In genomic region chr10:67608001-67608400, GRCh38 we compare ENCODE assay signal across 3 cellular contexts.
TF ChIP-seq lines count a peak whose summit lies in the region.

No MANE protein-coding gene starts in this region.

TF ChIP-seq in A549, 52 proteins besides CTCF, POLR2A, EP300 and RAD21:
- TF ChIP-seq ZC3H11A (IDR thresholded peaks at IDR 0.05) (no peak), USF2 (IDR thresholded peaks at IDR 0.05) (no peak), NR3C1 (IDR thresholded peaks at IDR 0.05) (no peak), HES2 (IDR thresholded peaks at IDR 0.05) (no peak), RFX5 (IDR thresholded peaks at IDR 0.05) (no peak), MYC (IDR thresholded peaks at IDR 0.05; ENCODE audit: borderline replicate concordance, low read length) (no peak), ESRRA (IDR thresholded peaks at IDR 0.05; ENCODE audit: borderline replicate concordance, low read length) (no peak), ZNF302 (CRISPR knock-in tag; IDR thresholded peaks at IDR 0.05) (no peak), NFE2L2 (conservative IDR thresholded peaks at IDR 0.05; ENCODE audit: low read length) (no peak), EHF (CRISPR knock-in tag; IDR thresholded peaks at IDR 0.05) (no peak), ZFP36 (IDR thresholded peaks at IDR 0.05; ENCODE audit: borderline replicate concordance, partially characterized antibody) (no peak), PHF8 (IDR thresholded peaks at IDR 0.05; ENCODE audit: borderline replicate concordance, low read depth) (no peak), RNF2 (IDR thresholded peaks at IDR 0.05; ENCODE audit: borderline replicate concordance, low read depth) (no peak), E2F6 (IDR thresholded peaks at IDR 0.05; ENCODE audit: borderline replicate concordance, low read depth) (no peak), POLR2AphosphoS2 (conservative IDR thresholded peaks at IDR 0.05; ENCODE audit: low read length) (no peak)
TF ChIP-seq in A549: peak in this region for 0.

TF ChIP-seq in IMR-90, 13 proteins besides CTCF, POLR2A, EP300 and RAD21:
- TF ChIP-seq BHLHE40 (IDR thresholded peaks at IDR 0.05; ENCODE audit: low read depth, low read length) (no peak), NFE2L2 (IDR thresholded peaks at IDR 0.05; ENCODE audit: low read depth, low read length) (no peak), MAZ (IDR thresholded peaks at IDR 0.05; ENCODE audit: borderline replicate concordance, low read depth, low read length) (no peak), RFX5 (IDR thresholded peaks at IDR 0.05; ENCODE audit: low read depth, low read length) (no peak), USF2 (IDR thresholded peaks at IDR 0.05; ENCODE audit: low read depth, low read length) (no peak), FOS (IDR thresholded peaks at IDR 0.05; ENCODE audit: low read depth, low read length) (no peak), MAFK (IDR thresholded peaks at IDR 0.05; ENCODE audit: low read depth, low read length) (no peak), CEBPB (IDR thresholded peaks at IDR 0.05; ENCODE audit: low read depth, low read length) (no peak), CHD1 (IDR thresholded peaks at IDR 0.05; ENCODE audit: low read depth, low read length) (no peak), MXI1 (IDR thresholded peaks at IDR 0.05; ENCODE audit: borderline replicate concordance, low read depth, low read length) (no peak), SMC3 (IDR thresholded peaks at IDR 0.05; ENCODE audit: low read depth, low read length) (no peak), ELK1 (IDR thresholded peaks at IDR 0.05; ENCODE audit: borderline replicate concordance, low read depth, low read length) (no peak), RCOR1 (IDR thresholded peaks at IDR 0.05; ENCODE audit: insufficient replicate concordance, low read length) (no peak)

TF ChIP-seq in endothelial cell of umbilical vein, 7 proteins besides CTCF, POLR2A, EP300 and RAD21:
- TF ChIP-seq GATA2 (IDR thresholded peaks at IDR 0.05; ENCODE audit: insufficient read depth, insufficient read length, low read depth, low read length) (no peak), JUN (IDR thresholded peaks at IDR 0.05; ENCODE audit: borderline replicate concordance, insufficient read depth, insufficient read length, low read depth) (no peak), POLR2AphosphoS5 (IDR thresholded peaks at IDR 0.05; ENCODE audit: insufficient read depth, low read depth, low read length) (no peak), MAX (IDR thresholded peaks at IDR 0.05; ENCODE audit: insufficient read depth, insufficient read length) (no peak), FOS (IDR thresholded peaks at IDR 0.05; ENCODE audit: borderline replicate concordance, insufficient read depth, low read length) (no peak), MYC (IDR thresholded peaks at IDR 0.05; ENCODE audit: low read depth, low read length) (no peak), EZH2 (IDR thresholded peaks at IDR 0.05; ENCODE audit: borderline replicate concordance, low read depth, low read length, severe bottlenecking) (no peak)
TF ChIP-seq in endothelial cell of umbilical vein: peak in this region for 0.
